17 cellular contexts compared by ENCODE assay signal in the genomic region with DNA sequence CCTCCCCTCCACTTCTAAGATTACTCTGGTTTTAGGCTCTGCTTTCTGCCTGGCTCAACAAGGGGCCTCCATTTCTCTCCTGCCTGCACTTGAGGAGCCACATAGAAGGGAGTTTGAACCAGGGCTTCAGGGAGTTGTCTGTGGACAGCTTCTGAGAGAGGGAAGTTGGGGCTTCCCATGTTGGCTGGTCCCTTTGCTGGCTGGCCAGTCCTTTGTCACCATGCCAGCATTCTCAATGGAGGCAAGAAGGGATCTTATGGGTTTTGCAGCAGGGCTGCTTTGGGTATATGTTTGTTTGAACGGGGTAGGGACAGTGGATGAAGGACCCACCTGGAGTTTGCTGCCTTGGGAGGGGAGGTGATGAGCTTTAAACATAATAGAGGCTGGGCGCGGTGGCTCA.
DNase-seq lines count a peak whose midpoint lies in the region; ATAC-seq, FAIRE-seq and TF ChIP-seq lines count a peak whose summit lies in the region.
"Had no signal": no experiment of that assay in that cellular context is flagged by ENCODE, and none has a peak within 500 bp of the region (broad histone marks: within the 10 kb centered on the region; RNA-seq: fewer than 3 reads in every experiment).

No MANE protein-coding gene starts in this region.

- no peak overlapping the region for H3K4me3 Mint-ChIP-seq in activated naive CD4-positive, alpha-beta T cell treated with anti-CD3 and anti-CD28 coated beads, Interleukin-2, amount 10 ng/mL, durations not matched to agents 7 days and 5 days
- H3K4me3 Mint-ChIP-seq: WTC11 had no signal

- H3K4me3 ChIP-seq in MM.1S (ENCODE audit: low read length) = peak overlapping the region; percentile 50
- no peak overlapping the region for H3K4me3 ChIP-seq in H1 (ENCODE audit: extremely low read depth in 1 of 4, insufficient read depth in 2 of 4, low read depth in 3 of 4, low read length in 4 of 4)
- H3K4me3 ChIP-seq in upper lobe of left lung = no peak overlapping the region
- H3K4me3 ChIP-seq: gastroesophageal sphincter, left lung, vagina had no signal

- H2BK120ac ChIP-seq in H1 (replicated peaks; ENCODE audit: low read depth, low read length) = no peak overlapping the region

- POLR2A ChIA-PET in H1 (lab: Charles Lee; ENCODE audit: partially characterized antibody) = interaction anchor here (1.0 kb wide), 2 partner anchors 10 to 38 kb away, joined by 3 read pairs; no protein-coding TSS in a partner anchor

- peaks cover 8% of the 10 kb centered on the region for H3K79me1 ChIP-seq in H1 (ENCODE audit: low read depth, low read length)

- intact Hi-C loops in Right ventricle myocardium inferior (cut with DNase I) (no loop called here), cardiac septum (cut with DNase I) (no loop called here)

- no peak overlapping the region for H2AFZ ChIP-seq in MM.1S (ENCODE audit: low read length)
- H2AFZ ChIP-seq in H1 (ENCODE audit: low read length) = no peak overlapping the region

- H3K14ac ChIP-seq in H1 (ENCODE audit: insufficient read length) = no peak overlapping the region

- H3K27me3 ChIP-seq in MM.1S (replicated peaks; ENCODE audit: insufficient read depth, low read length) = no peaks in the 10 kb centered on the region
- no peaks in the 10 kb centered on the region for H3K27me3 ChIP-seq in H1 (replicated peaks in 1 of 4; ENCODE audit: control insufficient read depth in 3 of 4, extremely low read depth in 1 of 4, insufficient read depth in 3 of 4, low read length in 3 of 4)
- H3K27me3 ChIP-seq in upper lobe of left lung = no peaks in the 10 kb centered on the region
- H3K27me3 ChIP-seq: gastroesophageal sphincter, left lung, vagina had no signal

- H3K27me3 Mint-ChIP-seq in activated naive CD4-positive, alpha-beta T cell treated with anti-CD3 and anti-CD28 coated beads, Interleukin-2, amount 10 ng/mL, durations not matched to agents 7 days and 5 days = no peaks in the 10 kb centered on the region

- no peak overlapping the region for H2BK15ac ChIP-seq in H1 (ENCODE audit: low read length)

- no peaks in the 10 kb centered on the region for H3K4me1 Mint-ChIP-seq in activated naive CD4-positive, alpha-beta T cell treated with anti-CD3 and anti-CD28 coated beads, Interleukin-2, amount 10 ng/mL, durations not matched to agents 7 days and 5 days

- peak overlapping the region; percentile 3; the same call in 1 of the 2 replicates for H4K8ac ChIP-seq in H1 (ENCODE audit: extremely low read depth, insufficient read depth, low read length)

- TF ChIP-seq POLR2A in H1 (IDR thresholded peaks at IDR 0.05; ENCODE audit: control extremely low read depth in 1 of 2, low read depth in 2 of 2, low read length in 2 of 2) (no peak), upper lobe of left lung (IDR thresholded peaks at IDR 0.05) (no peak)

- CTCF ChIA-PET in H1 (lab: Charles Lee; ENCODE audit: partially characterized antibody) = interaction anchor here (0.6 to 4.3 kb wide), 3 partner anchors 8 to 368 kb away, joined by 3 to 11 read pairs (median 7); no protein-coding TSS in a partner anchor
- CTCF ChIA-PET in activated naive CD4-positive, alpha-beta T cell treated with anti-CD3 and anti-CD28 coated beads, Interleukin-2, amount 10 ng/mL, durations not matched to agents 7 days and 5 days (lab: Charles Lee) = interaction anchor here (1.6 to 1.9 kb wide), 2 partner anchors 36 to 125 kb away, joined by 3 to 10 read pairs; a partner anchor contains a TSS

- H3K4me2 ChIP-seq in MM.1S (ENCODE audit: low read depth, low read length) (peak overlapping the region; percentile 84), H1 (ENCODE audit: insufficient read depth in 1 of 2, low read depth in 2 of 2, low read length in 2 of 2) (no peak overlapping the region)

- no peak for FAIRE-seq in H1 (lab: Jason Lieb, UNC)
- FAIRE-seq: RCC 7860 had no signal

- H4K20me1 ChIP-seq in MM.1S (ENCODE audit: insufficient read depth, low read length) = no peaks in the 10 kb centered on the region
- peaks cover 0 to 1% of the 10 kb centered on the region in 2 experiments for H4K20me1 ChIP-seq in H1 (replicated peaks in 1 of 2; ENCODE audit: control insufficient read depth in 1 of 2, insufficient read depth in 2 of 2, low read length in 2 of 2)

- peak overlapping the region; percentile 46 for H4K91ac ChIP-seq in H1 (replicated peaks; ENCODE audit: insufficient read length, low read length)

- H2BK5ac ChIP-seq in H1 (ENCODE audit: low read depth, low read length) = no peak overlapping the region

- no peak overlapping the region for H2BK12ac ChIP-seq in H1 (ENCODE audit: low read depth, low read length)

- H3K36me3 ChIP-seq in MM.1S (replicated peaks; ENCODE audit: insufficient read depth, low read length) (no peaks in the 10 kb centered on the region), H1 (ENCODE audit: control insufficient read depth in 2 of 4, insufficient read depth in 4 of 4, low read length in 3 of 4) (no peaks in the 10 kb centered on the region), upper lobe of left lung (no peaks in the 10 kb centered on the region)
- H3K36me3 ChIP-seq: gastroesophageal sphincter, left lung, vagina had no signal

- TF ChIP-seq EP300 in H1 (IDR thresholded peaks at IDR 0.05; ENCODE audit: borderline replicate concordance in 1 of 2, low read depth in 2 of 2, low read length in 2 of 2) (no peak), upper lobe of left lung (IDR thresholded peaks at IDR 0.05) (no peak)

- no peak for TF ChIP-seq RAD21 in H1 (IDR thresholded peaks at IDR 0.05 in 1 of 2, conservative IDR thresholded peaks at IDR 0.05 in 1 of 2; ENCODE audit: low read depth in 2 of 2, low read length in 2 of 2)

- DNase-seq in Right ventricle myocardium inferior (ENCODE audit: missing footprints) = no peak
- no peak for DNase-seq in cardiac septum (ENCODE audit: low spot score)
- DNase-seq in MM.1S = peak; percentile 27
- no peak for DNase-seq in H1 (ENCODE audit: low read depth in 1 of 2, low spot score in 2 of 2)
- DNase-seq in upper lobe of left lung = no peak
- no peak for DNase-seq in NCI-H1048 (lab: John Stamatoyannopoulos, UW)
- no peak for DNase-seq in activated naive CD4-positive, alpha-beta T cell treated with anti-CD3 and anti-CD28 coated beads, Interleukin-2, amount 10 ng/mL, durations not matched to agents 7 days and 5 days
- DNase-seq: GF-D8, left lung, NCI-H2081 treated with DMSO at 0.1 percent for 48 hours, NCI-H774, SW 1271 had no signal

- TF ChIP-seq CTCF in MM.1S (IDR thresholded peaks at IDR 0.05; ENCODE audit: low read length) = no peak
- no peak for TF ChIP-seq CTCF in H1 (IDR thresholded peaks at IDR 0.05; ENCODE audit: control extremely low read depth in 1 of 3, insufficient read depth in 1 of 3, low read depth in 1 of 3, low read length in 3 of 3)
- no peak for TF ChIP-seq CTCF in upper lobe of left lung (IDR thresholded peaks at IDR 0.05)

- H3K56ac ChIP-seq in H1 (replicated peaks; ENCODE audit: insufficient read length, low read depth, low read length) = no peak overlapping the region

- H3K4ac ChIP-seq in H1 (replicated peaks; ENCODE audit: insufficient read length, low read depth, low read length) = peak overlapping the region; percentile 32

- no peaks in the 10 kb centered on the region for H3K23me2 ChIP-seq in H1 (ENCODE audit: low read depth, low read length)

- H3K23ac ChIP-seq in H1 (ENCODE audit: insufficient read length) = no peak overlapping the region

- peaks cover 64% of the 10 kb centered on the region for H3F3A ChIP-seq in MM.1S (ENCODE audit: insufficient read depth, low read length)

- no peaks in the 10 kb centered on the region for H3K36me3 Mint-ChIP-seq in activated naive CD4-positive, alpha-beta T cell treated with anti-CD3 and anti-CD28 coated beads, Interleukin-2, amount 10 ng/mL, durations not matched to agents 7 days and 5 days
- H3K36me3 Mint-ChIP-seq: WTC11 had no signal

- no peak overlapping the region for H2BK20ac ChIP-seq in H1 (ENCODE audit: low read length)

- no peak overlapping the region for H4K5ac ChIP-seq in H1 (ENCODE audit: insufficient read length, low read depth, low read length)

- H3K4me1 ChIP-seq in MM.1S (ENCODE audit: low read length) = peaks cover 63% of the 10 kb centered on the region
- H3K4me1 ChIP-seq in H1 (replicated peaks in 1 of 4; ENCODE audit: control insufficient read depth in 3 of 4, insufficient read depth in 4 of 4, low read length in 3 of 4) = peaks cover 0 to 21% (median 16%) of the 10 kb centered on the region in 4 experiments; a peak in 6 of 7 replicates
- peaks cover 18 to 30% (median 26%) of the 10 kb centered on the region in 4 donors for H3K4me1 ChIP-seq in upper lobe of left lung

- peak; percentile 30 for ATAC-seq in Right ventricle myocardium inferior
- peak in 1 of 2 donors; percentile 33 for ATAC-seq in upper lobe of left lung (ENCODE audit: low FRiP score in 2 of 2)
- ATAC-seq in GM21390 (IDR thresholded peaks at IDR 0.05; ENCODE audit: unreplicated experiment) = no peak
- ATAC-seq: gastroesophageal sphincter, WTC11 had no signal

- H3K79me2 ChIP-seq in MM.1S (ENCODE audit: low read length) (peaks cover 66% of the 10 kb centered on the region), H1 (ENCODE audit: control insufficient read depth in 1 of 2, insufficient read depth in 2 of 2, low read length in 2 of 2) (peaks cover 0 to 80% of the 10 kb centered on the region in 2 experiments; a peak in 3 of 4 replicates)

- no peaks in the 10 kb centered on the region for H3K9me3 Mint-ChIP-seq in activated naive CD4-positive, alpha-beta T cell treated with anti-CD3 and anti-CD28 coated beads, Interleukin-2, amount 10 ng/mL, durations not matched to agents 7 days and 5 days
- H3K9me3 Mint-ChIP-seq: WTC11 had no signal

- no peak overlapping the region for H2AK5ac ChIP-seq in H1 (ENCODE audit: low read depth, low read length)

- H3K27ac Mint-ChIP-seq in activated naive CD4-positive, alpha-beta T cell treated with anti-CD3 and anti-CD28 coated beads, Interleukin-2, amount 10 ng/mL, durations not matched to agents 7 days and 5 days = no peak overlapping the region

- WGBS in H1 (ENCODE audit: extremely low coverage in 1 of 2, insufficient coverage in 1 of 2, insufficient read length in 1 of 2, insufficient replicate concordance in 2 of 2, low coverage in 1 of 2, low lambda C conversion rate in 2 of 2, missing lambda C conversion rate in 1 of 2), 2 experiments = 78% methylated on average over 3 of the region's 3 CpGs; no CpG with 5 or more reads in 1 of the 2 experiments
- WGBS in upper lobe of left lung, 2 donors = 95 to 97% methylated on average over 3 of the region's 3 CpGs

- H3K9me2 ChIP-seq in MM.1S (replicated peaks; ENCODE audit: insufficient read depth, low read length) = no peaks in the 10 kb centered on the region

- no peak overlapping the region for H3K18ac ChIP-seq in H1 (ENCODE audit: extremely low read depth, low read length)

- H3K9ac ChIP-seq in MM.1S (ENCODE audit: low read length) (peak overlapping the region; percentile 91), H1 (replicated peaks in 1 of 4; ENCODE audit: extremely low read depth in 1 of 4, low read depth in 3 of 4, low read length in 3 of 4) (no peak overlapping the region)

- peak overlapping the region; percentile 99 for H3K27ac ChIP-seq in MM.1S (ENCODE audit: low read length)
- H3K27ac ChIP-seq in H1 (ENCODE audit: low read depth, low read length) = no peak overlapping the region; the same call in 1 of the 2 replicates
- H3K27ac ChIP-seq in upper lobe of left lung = peak overlapping the region in 3 of 4 donors; percentile 2 to 67 (median 58)
- H3K27ac ChIP-seq: left lung, vagina had no signal

- no peaks in the 10 kb centered on the region for H3K9me3 ChIP-seq in MM.1S (replicated peaks; ENCODE audit: insufficient read depth, low read length)
- H3K9me3 ChIP-seq in H1 (ENCODE audit: insufficient read depth in 2 of 2, low read depth in 1 of 2, low read length in 1 of 2) = no peaks in the 10 kb centered on the region
- H3K9me3 ChIP-seq in upper lobe of left lung = no peaks in the 10 kb centered on the region
- H3K9me3 ChIP-seq: gastroesophageal sphincter, left lung, vagina had no signal
